ENCODE assay signal across 8 cellular contexts in genomic region chr1:2044510-2045319, GRCh38. TPM values are rescaled to one million over a fixed set of nuclear protein-coding genes. Genes with fewer than 3 reads are reported as not detected.
DNase-seq lines count a peak whose midpoint lies in the region; ATAC-seq and TF ChIP-seq lines count a peak whose summit lies in the region.

No MANE protein-coding gene starts in this region.

- H3K4me1 ChIP-seq in breast epithelium: peaks cover 3 to 4% of the 10 kb centered on the region in 2 donors

- H3K9me3 ChIP-seq in breast epithelium: no peaks in the 10 kb centered on the region

- DNase-seq in G401 (ENCODE audit: low spot score) (peak; percentile 71), LoVo (ENCODE audit: low spot score) (peak; percentile 54), activated B cell treated with CpG ODN at 0.5 μM for 24 hours (peak; percentile 87), breast epithelium (ENCODE audit: low spot score in 2 of 2) (peak; percentile 42 to 79), iris pigment epithelial cell (ENCODE audit: low read depth) (peak; percentile 12), cortex of kidney (lab: John Stamatoyannopoulos, UW) (no peak)
- DNase-seq in stimulated activated CD4-positive, alpha-beta T cell treated with anti-CD3 and anti-CD28 coated beads, Interleukin-15, amount 100 ng/mL, for 48 hours (ENCODE audit: low read depth in 2 of 2): peak; percentile 53 to 78

- H3K27me3 Mint-ChIP-seq in activated B cell treated with CpG ODN at 0.5 μM for 24 hours: peaks cover 11% of the 10 kb centered on the region

- intact Hi-C loops in activated B cell treated with CpG ODN at 0.5 μM for 24 hours (cut with micrococcal nuclease) (loop anchor here (1.0 to 5.0 kb wide), 4 partner anchors 84 to 338 kb away; partner anchors contain the start of gene NADK), breast epithelium (cut with DNase I; ENCODE audit: low total_unique reads) (loop anchor here (5.0 kb wide), 1 partner anchor 97 kb away; no protein-coding TSS in a partner anchor)

- CTCF ChIA-PET in activated B cell treated with CpG ODN at 0.5 μM for 24 hours (lab: Charles Lee): interaction anchor here (0.8 to 2.7 kb wide), 13 partner anchors 8 to 338 kb away, joined by 3 to 18 read pairs (median 5); no protein-coding TSS in a partner anchor

- no peaks in the 10 kb centered on the region for H3K9me3 Mint-ChIP-seq in activated B cell treated with CpG ODN at 0.5 μM for 24 hours

- H3K4me1 Mint-ChIP-seq in activated B cell treated with CpG ODN at 0.5 μM for 24 hours: peaks cover 21% of the 10 kb centered on the region

- in situ Hi-C loops in G401 (cut with HindIII; ENCODE audit: low sequenced_read_pairs): loop anchor here (5.0 kb wide), 1 partner anchor 52 kb away; no protein-coding TSS in a partner anchor

- no peak for TF ChIP-seq POLR2A in breast epithelium (IDR thresholded peaks at IDR 0.05)

- H3K27ac Mint-ChIP-seq in activated B cell treated with CpG ODN at 0.5 μM for 24 hours: no peak overlapping the region

- no peaks in the 10 kb centered on the region for H3K36me3 Mint-ChIP-seq in activated B cell treated with CpG ODN at 0.5 μM for 24 hours (ENCODE audit: low read depth)

- H3K27me3 ChIP-seq in breast epithelium: peaks cover 3 to 12% of the 10 kb centered on the region in 2 donors

- H3K4me3 Mint-ChIP-seq in activated B cell treated with CpG ODN at 0.5 μM for 24 hours: peak overlapping the region; percentile 46

- no peaks in the 10 kb centered on the region for H3K36me3 ChIP-seq in breast epithelium

- peak overlapping the region; percentile 22 to 66 (median 46) for H3K4me3 ChIP-seq in breast epithelium

- POLR2A ChIA-PET in activated B cell treated with CpG ODN at 0.5 μM for 24 hours (lab: Charles Lee): interaction anchor here (1.0 to 1.5 kb wide), 2 partner anchors 150 to 503 kb away, joined by 3 to 5 read pairs; partner anchors contain the start of gene FAAP20

- ATAC-seq in activated B cell treated with CpG ODN at 0.5 μM for 24 hours (ENCODE audit: low read depth) (peak; percentile 86), GM21515 (IDR thresholded peaks at IDR 0.05; ENCODE audit: unreplicated experiment) (no peak)

- H3K27ac ChIP-seq in breast epithelium: no peak overlapping the region

- TF ChIP-seq CTCF in activated B cell treated with CpG ODN at 0.5 μM for 24 hours (IDR thresholded peaks at IDR 0.05): peak; percentile 30
- TF ChIP-seq CTCF in breast epithelium (IDR thresholded peaks at IDR 0.05): peak; percentile 66 to 95 (median 68)

RNA-seq across cellular contexts. Expression of gene PRKCZ, which starts 5.5 kb away (rescaled TPM):
- 96.8 and 107 TPM in 2 replicates for total RNA-seq in G401 (2014; rRNA removed; shearing (Covaris generic))
- total RNA-seq in activated B cell treated with CpG ODN at 0.5 μM for 24 hours (20.5 and 28.5 TPM in 2 replicates), breast epithelium (10 to 100 TPM in 2 of 3 donors, under 1 TPM in 1; 0.64 to 17.9 (median 12.5) TPM)

RNA-seq across cellular contexts. Expression of gene GABRD, which starts 25.6 kb away (rescaled TPM):
- 1.1 and 1.2 TPM in 2 replicates for total RNA-seq in G401 (2014; rRNA removed; shearing (Covaris generic))
- not detected in 2 replicates for total RNA-seq in activated B cell treated with CpG ODN at 0.5 μM for 24 hours
- not detected for total RNA-seq in breast epithelium

RNA-seq across cellular contexts. Expression of gene CFAP74, which starts 41.1 kb away (rescaled TPM):
- not detected in 2 replicates for total RNA-seq in G401 (2014; rRNA removed; shearing (Covaris generic))
- total RNA-seq in activated B cell treated with CpG ODN at 0.5 μM for 24 hours (not detected in 2 replicates), breast epithelium (under 1 TPM in 2 of 3 donors, not detected in 1; 0.29 to 0.98 TPM)
